Comparison of ENCODE assay signal across 1 cellular context in the genomic region with DNA sequence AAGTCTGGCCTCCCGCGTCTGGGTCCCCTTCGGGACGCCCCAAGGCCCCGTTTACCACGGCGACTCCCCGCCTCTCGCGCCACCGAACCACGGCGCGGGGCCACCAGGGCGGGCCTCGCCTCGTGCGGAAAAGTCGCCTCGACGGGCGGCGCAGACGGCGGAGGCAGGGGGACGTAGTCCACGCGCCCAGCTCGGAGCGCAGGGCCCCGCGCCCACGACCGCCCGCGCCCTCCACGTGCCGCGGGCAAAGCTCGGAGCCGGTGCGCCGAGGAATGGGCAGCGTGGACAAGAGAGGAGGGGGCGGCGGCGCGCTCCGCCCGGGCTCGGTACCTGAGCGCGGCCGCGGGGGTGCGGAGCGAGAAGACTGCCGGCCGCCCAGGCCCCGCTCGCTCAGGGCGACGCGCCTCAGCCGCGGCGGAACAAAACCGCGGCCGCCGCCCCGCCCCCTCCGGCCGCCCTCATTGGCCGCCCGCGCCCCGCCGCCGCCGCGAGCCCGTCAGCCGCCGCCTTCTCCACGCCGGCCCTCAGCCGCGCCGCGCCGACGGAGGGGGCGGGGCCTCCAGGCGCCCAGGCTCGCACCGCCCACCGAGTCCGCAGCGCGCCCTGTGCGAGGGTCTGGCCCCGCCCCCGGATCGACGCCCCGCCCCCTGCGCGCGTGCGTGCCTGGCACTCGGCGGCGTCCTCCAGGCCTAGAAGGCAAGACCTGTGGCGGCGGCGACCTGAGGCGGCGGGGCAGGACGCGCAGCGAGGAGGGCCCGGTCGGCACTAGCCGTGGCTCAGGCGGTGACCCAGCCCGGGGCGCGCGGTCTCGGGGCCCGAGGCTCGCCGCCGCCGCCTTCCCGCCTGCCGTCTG.
TF ChIP-seq lines count a peak whose summit lies in the region.

A gene with protein sequence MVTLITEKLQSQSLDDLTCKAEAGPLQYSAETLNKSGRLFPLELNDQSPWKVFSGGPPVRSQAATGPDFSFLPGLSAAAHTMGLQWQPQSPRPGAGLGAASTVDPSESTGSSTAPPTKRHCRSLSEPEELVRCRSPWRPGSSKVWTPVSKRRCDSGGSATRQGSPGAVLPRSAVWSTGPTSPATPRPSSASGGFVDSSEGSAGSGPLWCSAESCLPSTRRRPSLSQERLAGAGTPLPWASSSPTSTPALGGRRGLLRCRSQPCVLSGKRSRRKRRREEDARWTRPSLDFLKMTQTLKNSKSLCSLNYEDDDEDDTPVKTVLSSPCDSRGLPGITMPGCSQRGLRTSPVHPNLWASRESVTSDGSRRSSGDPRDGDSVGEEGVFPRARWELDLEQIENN (minus strand): TSS at position 411 of the 853 bp plus-strand sequence. CDS start 15,572 bp downstream, outside the sequence.

TF ChIP-seq in K562, 482 proteins besides CTCF, POLR2A, EP300 and RAD21 (continued from another document and continues in another):
- TF ChIP-seq, protein P1, sequence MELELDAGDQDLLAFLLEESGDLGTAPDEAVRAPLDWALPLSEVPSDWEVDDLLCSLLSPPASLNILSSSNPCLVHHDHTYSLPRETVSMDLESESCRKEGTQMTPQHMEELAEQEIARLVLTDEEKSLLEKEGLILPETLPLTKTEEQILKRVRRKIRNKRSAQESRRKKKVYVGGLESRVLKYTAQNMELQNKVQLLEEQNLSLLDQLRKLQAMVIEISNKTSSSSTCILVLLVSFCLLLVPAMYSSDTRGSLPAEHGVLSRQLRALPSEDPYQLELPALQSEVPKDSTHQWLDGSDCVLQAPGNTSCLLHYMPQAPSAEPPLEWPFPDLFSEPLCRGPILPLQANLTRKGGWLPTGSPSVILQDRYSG (tag; conservative IDR thresholded peaks at IDR 0.05; ENCODE audit: low read depth), result no peak
- TF ChIP-seq NCOA4 (IDR thresholded peaks at IDR 0.05; ENCODE audit: partially characterized antibody), result no peak
- TF ChIP-seq, protein P2, sequence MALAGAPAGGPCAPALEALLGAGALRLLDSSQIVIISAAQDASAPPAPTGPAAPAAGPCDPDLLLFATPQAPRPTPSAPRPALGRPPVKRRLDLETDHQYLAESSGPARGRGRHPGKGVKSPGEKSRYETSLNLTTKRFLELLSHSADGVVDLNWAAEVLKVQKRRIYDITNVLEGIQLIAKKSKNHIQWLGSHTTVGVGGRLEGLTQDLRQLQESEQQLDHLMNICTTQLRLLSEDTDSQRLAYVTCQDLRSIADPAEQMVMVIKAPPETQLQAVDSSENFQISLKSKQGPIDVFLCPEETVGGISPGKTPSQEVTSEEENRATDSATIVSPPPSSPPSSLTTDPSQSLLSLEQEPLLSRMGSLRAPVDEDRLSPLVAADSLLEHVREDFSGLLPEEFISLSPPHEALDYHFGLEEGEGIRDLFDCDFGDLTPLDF (CRISPR knock-in tag; IDR thresholded peaks at IDR 0.05), result peak; percentile 67
- TF ChIP-seq, protein P3, sequence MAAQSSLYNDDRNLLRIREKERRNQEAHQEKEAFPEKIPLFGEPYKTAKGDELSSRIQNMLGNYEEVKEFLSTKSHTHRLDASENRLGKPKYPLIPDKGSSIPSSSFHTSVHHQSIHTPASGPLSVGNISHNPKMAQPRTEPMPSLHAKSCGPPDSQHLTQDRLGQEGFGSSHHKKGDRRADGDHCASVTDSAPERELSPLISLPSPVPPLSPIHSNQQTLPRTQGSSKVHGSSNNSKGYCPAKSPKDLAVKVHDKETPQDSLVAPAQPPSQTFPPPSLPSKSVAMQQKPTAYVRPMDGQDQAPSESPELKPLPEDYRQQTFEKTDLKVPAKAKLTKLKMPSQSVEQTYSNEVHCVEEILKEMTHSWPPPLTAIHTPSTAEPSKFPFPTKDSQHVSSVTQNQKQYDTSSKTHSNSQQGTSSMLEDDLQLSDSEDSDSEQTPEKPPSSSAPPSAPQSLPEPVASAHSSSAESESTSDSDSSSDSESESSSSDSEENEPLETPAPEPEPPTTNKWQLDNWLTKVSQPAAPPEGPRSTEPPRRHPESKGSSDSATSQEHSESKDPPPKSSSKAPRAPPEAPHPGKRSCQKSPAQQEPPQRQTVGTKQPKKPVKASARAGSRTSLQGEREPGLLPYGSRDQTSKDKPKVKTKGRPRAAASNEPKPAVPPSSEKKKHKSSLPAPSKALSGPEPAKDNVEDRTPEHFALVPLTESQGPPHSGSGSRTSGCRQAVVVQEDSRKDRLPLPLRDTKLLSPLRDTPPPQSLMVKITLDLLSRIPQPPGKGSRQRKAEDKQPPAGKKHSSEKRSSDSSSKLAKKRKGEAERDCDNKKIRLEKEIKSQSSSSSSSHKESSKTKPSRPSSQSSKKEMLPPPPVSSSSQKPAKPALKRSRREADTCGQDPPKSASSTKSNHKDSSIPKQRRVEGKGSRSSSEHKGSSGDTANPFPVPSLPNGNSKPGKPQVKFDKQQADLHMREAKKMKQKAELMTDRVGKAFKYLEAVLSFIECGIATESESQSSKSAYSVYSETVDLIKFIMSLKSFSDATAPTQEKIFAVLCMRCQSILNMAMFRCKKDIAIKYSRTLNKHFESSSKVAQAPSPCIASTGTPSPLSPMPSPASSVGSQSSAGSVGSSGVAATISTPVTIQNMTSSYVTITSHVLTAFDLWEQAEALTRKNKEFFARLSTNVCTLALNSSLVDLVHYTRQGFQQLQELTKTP (IDR thresholded peaks at IDR 0.05; ENCODE audit: low read depth in 1 of 2, partially characterized antibody in 2 of 2), result no peak
- TF ChIP-seq JUN (IDR thresholded peaks at IDR 0.05; ENCODE audit: borderline replicate concordance, low read depth, low read length), result no peak
- TF ChIP-seq JUN (CRISPR knock-in tag; IDR thresholded peaks at IDR 0.05; ENCODE audit: borderline replicate concordance), result peak; percentile 87; the same call in 1 of the 2 replicates
- no peak for TF ChIP-seq IFI16 (CRISPR knock-in tag; IDR thresholded peaks at IDR 0.05)
- TF ChIP-seq CEBPB (tag; IDR thresholded peaks at IDR 0.05), result no peak
- TF ChIP-seq RBM25 (IDR thresholded peaks at IDR 0.05; ENCODE audit: low read depth, low read length, severe bottlenecking), result peak; percentile 4
- TF ChIP-seq, protein P4, sequence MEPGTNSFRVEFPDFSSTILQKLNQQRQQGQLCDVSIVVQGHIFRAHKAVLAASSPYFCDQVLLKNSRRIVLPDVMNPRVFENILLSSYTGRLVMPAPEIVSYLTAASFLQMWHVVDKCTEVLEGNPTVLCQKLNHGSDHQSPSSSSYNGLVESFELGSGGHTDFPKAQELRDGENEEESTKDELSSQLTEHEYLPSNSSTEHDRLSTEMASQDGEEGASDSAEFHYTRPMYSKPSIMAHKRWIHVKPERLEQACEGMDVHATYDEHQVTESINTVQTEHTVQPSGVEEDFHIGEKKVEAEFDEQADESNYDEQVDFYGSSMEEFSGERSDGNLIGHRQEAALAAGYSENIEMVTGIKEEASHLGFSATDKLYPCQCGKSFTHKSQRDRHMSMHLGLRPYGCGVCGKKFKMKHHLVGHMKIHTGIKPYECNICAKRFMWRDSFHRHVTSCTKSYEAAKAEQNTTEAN (CRISPR knock-in tag; IDR thresholded peaks at IDR 0.05), result peak; percentile 73; the same call in 1 of the 2 replicates
- TF ChIP-seq, protein P5, sequence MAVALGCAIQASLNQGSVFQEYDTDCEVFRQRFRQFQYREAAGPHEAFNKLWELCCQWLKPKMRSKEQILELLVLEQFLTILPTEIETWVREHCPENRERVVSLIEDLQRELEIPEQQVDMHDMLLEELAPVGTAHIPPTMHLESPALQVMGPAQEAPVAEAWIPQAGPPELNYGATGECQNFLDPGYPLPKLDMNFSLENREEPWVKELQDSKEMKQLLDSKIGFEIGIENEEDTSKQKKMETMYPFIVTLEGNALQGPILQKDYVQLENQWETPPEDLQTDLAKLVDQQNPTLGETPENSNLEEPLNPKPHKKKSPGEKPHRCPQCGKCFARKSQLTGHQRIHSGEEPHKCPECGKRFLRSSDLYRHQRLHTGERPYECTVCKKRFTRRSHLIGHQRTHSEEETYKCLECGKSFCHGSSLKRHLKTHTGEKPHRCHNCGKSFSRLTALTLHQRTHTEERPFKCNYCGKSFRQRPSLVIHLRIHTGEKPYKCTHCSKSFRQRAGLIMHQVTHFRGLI (CRISPR knock-in tag; IDR thresholded peaks at IDR 0.05), result no peak
- TF ChIP-seq, protein P6, sequence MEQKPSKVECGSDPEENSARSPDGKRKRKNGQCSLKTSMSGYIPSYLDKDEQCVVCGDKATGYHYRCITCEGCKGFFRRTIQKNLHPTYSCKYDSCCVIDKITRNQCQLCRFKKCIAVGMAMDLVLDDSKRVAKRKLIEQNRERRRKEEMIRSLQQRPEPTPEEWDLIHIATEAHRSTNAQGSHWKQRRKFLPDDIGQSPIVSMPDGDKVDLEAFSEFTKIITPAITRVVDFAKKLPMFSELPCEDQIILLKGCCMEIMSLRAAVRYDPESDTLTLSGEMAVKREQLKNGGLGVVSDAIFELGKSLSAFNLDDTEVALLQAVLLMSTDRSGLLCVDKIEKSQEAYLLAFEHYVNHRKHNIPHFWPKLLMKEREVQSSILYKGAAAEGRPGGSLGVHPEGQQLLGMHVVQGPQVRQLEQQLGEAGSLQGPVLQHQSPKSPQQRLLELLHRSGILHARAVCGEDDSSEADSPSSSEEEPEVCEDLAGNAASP (IDR thresholded peaks at IDR 0.05), result no peak
- TF ChIP-seq, protein P7, sequence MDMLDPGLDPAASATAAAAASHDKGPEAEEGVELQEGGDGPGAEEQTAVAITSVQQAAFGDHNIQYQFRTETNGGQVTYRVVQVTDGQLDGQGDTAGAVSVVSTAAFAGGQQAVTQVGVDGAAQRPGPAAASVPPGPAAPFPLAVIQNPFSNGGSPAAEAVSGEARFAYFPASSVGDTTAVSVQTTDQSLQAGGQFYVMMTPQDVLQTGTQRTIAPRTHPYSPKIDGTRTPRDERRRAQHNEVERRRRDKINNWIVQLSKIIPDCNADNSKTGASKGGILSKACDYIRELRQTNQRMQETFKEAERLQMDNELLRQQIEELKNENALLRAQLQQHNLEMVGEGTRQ (CRISPR knock-in tag; IDR thresholded peaks at IDR 0.05), result no peak
- peak; percentile 92 for TF ChIP-seq HNRNPLL (IDR thresholded peaks at IDR 0.05; ENCODE audit: low read depth, low read length, poor library complexity, severe bottlenecking)
- TF ChIP-seq NCOA6 (IDR thresholded peaks at IDR 0.05), result peak; percentile 96
- TF ChIP-seq, protein P8, sequence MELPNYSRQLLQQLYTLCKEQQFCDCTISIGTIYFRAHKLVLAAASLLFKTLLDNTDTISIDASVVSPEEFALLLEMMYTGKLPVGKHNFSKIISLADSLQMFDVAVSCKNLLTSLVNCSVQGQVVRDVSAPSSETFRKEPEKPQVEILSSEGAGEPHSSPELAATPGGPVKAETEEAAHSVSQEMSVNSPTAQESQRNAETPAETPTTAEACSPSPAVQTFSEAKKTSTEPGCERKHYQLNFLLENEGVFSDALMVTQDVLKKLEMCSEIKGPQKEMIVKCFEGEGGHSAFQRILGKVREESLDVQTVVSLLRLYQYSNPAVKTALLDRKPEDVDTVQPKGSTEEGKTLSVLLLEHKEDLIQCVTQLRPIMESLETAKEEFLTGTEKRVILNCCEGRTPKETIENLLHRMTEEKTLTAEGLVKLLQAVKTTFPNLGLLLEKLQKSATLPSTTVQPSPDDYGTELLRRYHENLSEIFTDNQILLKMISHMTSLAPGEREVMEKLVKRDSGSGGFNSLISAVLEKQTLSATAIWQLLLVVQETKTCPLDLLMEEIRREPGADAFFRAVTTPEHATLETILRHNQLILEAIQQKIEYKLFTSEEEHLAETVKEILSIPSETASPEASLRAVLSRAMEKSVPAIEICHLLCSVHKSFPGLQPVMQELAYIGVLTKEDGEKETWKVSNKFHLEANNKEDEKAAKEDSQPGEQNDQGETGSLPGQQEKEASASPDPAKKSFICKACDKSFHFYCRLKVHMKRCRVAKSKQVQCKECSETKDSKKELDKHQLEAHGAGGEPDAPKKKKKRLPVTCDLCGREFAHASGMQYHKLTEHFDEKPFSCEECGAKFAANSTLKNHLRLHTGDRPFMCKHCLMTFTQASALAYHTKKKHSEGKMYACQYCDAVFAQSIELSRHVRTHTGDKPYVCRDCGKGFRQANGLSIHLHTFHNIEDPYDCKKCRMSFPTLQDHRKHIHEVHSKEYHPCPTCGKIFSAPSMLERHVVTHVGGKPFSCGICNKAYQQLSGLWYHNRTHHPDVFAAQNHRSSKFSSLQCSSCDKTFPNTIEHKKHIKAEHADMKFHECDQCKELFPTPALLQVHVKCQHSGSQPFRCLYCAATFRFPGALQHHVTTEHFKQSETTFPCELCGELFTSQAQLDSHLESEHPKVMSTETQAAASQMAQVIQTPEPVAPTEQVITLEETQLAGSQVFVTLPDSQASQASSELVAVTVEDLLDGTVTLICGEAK (IDR thresholded peaks at IDR 0.05), result peak; percentile 44; the same call in 1 of the 2 replicates
- TF ChIP-seq, protein P8 (CRISPR knock-in tag; IDR thresholded peaks at IDR 0.05), result no peak
- TF ChIP-seq RFX7 (CRISPR knock-in tag; IDR thresholded peaks at IDR 0.05), result no peak
- TF ChIP-seq, protein P9, sequence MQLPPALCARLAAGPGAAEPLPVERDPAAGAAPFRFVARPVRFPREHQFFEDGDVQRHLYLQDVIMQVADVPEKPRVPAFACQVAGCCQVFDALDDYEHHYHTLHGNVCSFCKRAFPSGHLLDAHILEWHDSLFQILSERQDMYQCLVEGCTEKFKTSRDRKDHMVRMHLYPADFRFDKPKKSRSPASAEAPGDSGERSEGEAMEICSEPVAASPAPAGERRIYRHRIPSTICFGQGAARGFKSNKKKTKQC (CRISPR knock-in tag; IDR thresholded peaks at IDR 0.05), result peak; percentile 95
- TF ChIP-seq TFAM (CRISPR knock-in tag; conservative IDR thresholded peaks at IDR 0.05), result no peak
- peak; percentile 78; the same call in 1 of the 2 replicates for TF ChIP-seq IRF2 (CRISPR knock-in tag; IDR thresholded peaks at IDR 0.05)
- TF ChIP-seq ATF1 (CRISPR knock-in tag; IDR thresholded peaks at IDR 0.05), result no peak
- peak; percentile 65; the same call in 1 of the 2 replicates for TF ChIP-seq ATF1 (tag; IDR thresholded peaks at IDR 0.05)
- no peak for TF ChIP-seq HOXB6 (CRISPR knock-in tag; IDR thresholded peaks at IDR 0.05; ENCODE audit: borderline replicate concordance)
- peak; percentile 95 for TF ChIP-seq NR3C1 (CRISPR knock-in tag; IDR thresholded peaks at IDR 0.05)
